19 cellular contexts compared by ENCODE assay signal in the genomic region with DNA sequence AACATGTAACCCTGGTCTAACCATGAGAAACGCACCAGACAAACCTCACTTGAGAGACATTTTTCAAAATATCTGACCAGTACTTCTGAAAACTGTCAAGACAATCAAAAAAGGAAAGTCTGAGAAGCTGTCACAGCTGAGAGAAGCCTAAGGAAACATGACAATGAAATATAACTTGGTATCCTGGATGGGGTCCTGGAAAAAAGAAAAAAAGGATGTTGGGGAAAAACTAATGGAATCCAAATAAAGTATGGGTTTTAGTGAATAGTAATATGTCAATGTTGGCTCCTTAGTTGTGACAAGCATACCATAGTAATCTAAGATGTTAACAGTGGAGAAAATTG. TPM values are rescaled to one million over a fixed set of nuclear protein-coding genes. Genes with fewer than 3 reads are reported as not detected.
DNase-seq lines count a peak whose midpoint lies in the region; ATAC-seq, FAIRE-seq and TF ChIP-seq lines count a peak whose summit lies in the region.
"Had no signal": no experiment of that assay in that cellular context is flagged by ENCODE, and none has a peak within 500 bp of the region (broad histone marks: within the 10 kb centered on the region; RNA-seq: fewer than 3 reads in every experiment).

No MANE protein-coding gene starts in this region.

- peak overlapping the region; percentile 75 to 91 (median 88) for H3K27ac ChIP-seq in adrenal gland
- H3K27ac ChIP-seq in left lung = peak overlapping the region; percentile 80 to 89
- H3K27ac ChIP-seq in thoracic aorta = peak overlapping the region; percentile 6 to 67

- peaks cover 19% of the 10 kb centered on the region for H3K4me1 Mint-ChIP-seq in T-helper 2 cell treated with Interferon-gamma antibody and Interleukin-4, amounts not matched to agents 5 μg/mL and 100 μg/mL, for 36 hours (ENCODE audit: low read depth)
- H3K4me1 Mint-ChIP-seq in WTC11 = peaks cover 5% of the 10 kb centered on the region
- H3K4me1 Mint-ChIP-seq: IgD-negative memory B cell had no signal

- no peak for TF ChIP-seq POLR2A in adrenal gland (IDR thresholded peaks at IDR 0.05)
- no peak for TF ChIP-seq POLR2A in GM12891 (IDR thresholded peaks at IDR 0.05; ENCODE audit: low read depth, low read length)

- H3K9me3 Mint-ChIP-seq in T-helper 2 cell treated with Interferon-gamma antibody and Interleukin-4, amounts not matched to agents 5 μg/mL and 100 μg/mL, for 36 hours = no peaks in the 10 kb centered on the region
- H3K9me3 Mint-ChIP-seq in WTC11 = no peaks in the 10 kb centered on the region
- H3K9me3 Mint-ChIP-seq: activated T-cell treated with anti-CD3 and anti-CD28 coated beads, Interleukin-2, amount 50 U/mL, for 4 hours had no signal

- H3K9me3 ChIP-seq in adrenal gland (replicated peaks in 1 of 3) = no peaks in the 10 kb centered on the region
- H3K9me3 ChIP-seq in left lung = no peaks in the 10 kb centered on the region
- no peaks in the 10 kb centered on the region for H3K9me3 ChIP-seq in thoracic aorta
- H3K9me3 ChIP-seq: mucosa of descending colon had no signal

- ATAC-seq in left lung = no peak
- ATAC-seq in thoracic aorta (ENCODE audit: insufficient number of reproducible peaks, low FRiP score, low read depth) = no peak
- ATAC-seq in WTC11 = no peak

- H3K27me3 ChIP-seq in adrenal gland (no peaks in the 10 kb centered on the region), left lung (no peaks in the 10 kb centered on the region), thoracic aorta (replicated peaks; ENCODE audit: insufficient read depth) (no peaks in the 10 kb centered on the region)

- no peak for DNase-seq in T-helper 2 cell treated with Interferon-gamma antibody and Interleukin-4, amounts not matched to agents 5 μg/mL and 100 μg/mL, for 36 hours (ENCODE audit: low spot score)
- DNase-seq in T-helper 2 cell (no peak), adrenal gland (no peak), left lung (no peak), thoracic aorta (ENCODE audit: low spot score) (no peak), WTC11 (ENCODE audit: low spot score) (no peak), islet precursor cell (no peak), GM12891 (ENCODE audit: insufficient read length, low spot score) (no peak)
- DNase-seq: 8988T; activated T-cell treated with anti-CD3 and anti-CD28 coated beads, Interleukin-2, amount 50 U/mL, for 4 hours; anterior cingulate cortex; DMS 273 treated with DMSO at 0.1 percent for 48 hours; effector memory CD4-positive, alpha-beta T cell; mucosa of descending colon; NCI-H1694 treated with DMSO at 0.1 percent for 48 hours; SIG-M5 had no signal

- WGBS in adrenal gland, 4 donors = 48 to 62% (median 54%) methylated on average over 1 of the region's 1 CpG

- peak overlapping the region; percentile 85 for H3K27ac Mint-ChIP-seq in T-helper 2 cell treated with Interferon-gamma antibody and Interleukin-4, amounts not matched to agents 5 μg/mL and 100 μg/mL, for 36 hours
- H3K27ac Mint-ChIP-seq in WTC11 = no peak overlapping the region

- intact Hi-C loops in adrenal gland (cut with DNase I) = loop anchor here in 1 of 2 donors (10.0 kb wide), 2 partner anchors 48 to 72 kb away; no protein-coding TSS in a partner anchor
- intact Hi-C loops in left lung (cut with DNase I) = no loop called here

- FAIRE-seq in GM12891 (lab: Jason Lieb, UNC) = no peak
- FAIRE-seq: H1 had no signal

- H3K4me3 Mint-ChIP-seq in T-helper 2 cell treated with Interferon-gamma antibody and Interleukin-4, amounts not matched to agents 5 μg/mL and 100 μg/mL, for 36 hours = peak overlapping the region; percentile 59
- no peak overlapping the region for H3K4me3 Mint-ChIP-seq in WTC11
- H3K4me3 Mint-ChIP-seq: activated T-cell treated with anti-CD3 and anti-CD28 coated beads, Interleukin-2, amount 50 U/mL, for 4 hours; IgD-negative memory B cell had no signal

- H3K36me3 ChIP-seq in adrenal gland (replicated peaks in 1 of 2) = no peaks in the 10 kb centered on the region
- no peaks in the 10 kb centered on the region for H3K36me3 ChIP-seq in left lung
- no peaks in the 10 kb centered on the region for H3K36me3 ChIP-seq in thoracic aorta

- CTCF ChIA-PET in WTC11 (lab: Charles Lee) = no interaction called here

- POLR2A ChIA-PET in WTC11 (lab: Charles Lee) = no interaction called here

- H3K27me3 Mint-ChIP-seq in T-helper 2 cell treated with Interferon-gamma antibody and Interleukin-4, amounts not matched to agents 5 μg/mL and 100 μg/mL, for 36 hours (ENCODE audit: low read depth) = no peaks in the 10 kb centered on the region
- H3K27me3 Mint-ChIP-seq in WTC11 (ENCODE audit: low read depth) = no peaks in the 10 kb centered on the region

- peak overlapping the region in 1 of 4 donors; percentile 49 for H3K4me3 ChIP-seq in adrenal gland
- H3K4me3 ChIP-seq in left lung = no peak overlapping the region
- peak overlapping the region; percentile 64 for H3K4me3 ChIP-seq in thoracic aorta
- H3K4me3 ChIP-seq: mucosa of descending colon had no signal

- H3K4me1 ChIP-seq in adrenal gland (replicated peaks in 1 of 2) (peaks cover 13 to 31% of the 10 kb centered on the region in 2 donors), left lung (peaks cover 0 to 8% of the 10 kb centered on the region in 2 donors), thoracic aorta (ENCODE audit: control insufficient read depth in 1 of 2, low read depth in 2 of 2) (peaks cover 3 to 6% of the 10 kb centered on the region in 2 donors)

- H3K36me3 Mint-ChIP-seq in T-helper 2 cell treated with Interferon-gamma antibody and Interleukin-4, amounts not matched to agents 5 μg/mL and 100 μg/mL, for 36 hours (ENCODE audit: low read depth) = no peaks in the 10 kb centered on the region
- H3K36me3 Mint-ChIP-seq in WTC11 = no peaks in the 10 kb centered on the region
- H3K36me3 Mint-ChIP-seq: IgD-negative memory B cell had no signal

- no peak for TF ChIP-seq CTCF in adrenal gland (IDR thresholded peaks at IDR 0.05)
- TF ChIP-seq CTCF in left lung (IDR thresholded peaks at IDR 0.05) = no peak
- TF ChIP-seq CTCF in thoracic aorta (IDR thresholded peaks at IDR 0.05) = no peak
- TF ChIP-seq CTCF in WTC11 (IDR thresholded peaks at IDR 0.05) = no peak

TF ChIP-seq in WTC11, 78 proteins besides CTCF, POLR2A, EP300 and RAD21 (continues in another document):
- TF ChIP-seq, protein P1, sequence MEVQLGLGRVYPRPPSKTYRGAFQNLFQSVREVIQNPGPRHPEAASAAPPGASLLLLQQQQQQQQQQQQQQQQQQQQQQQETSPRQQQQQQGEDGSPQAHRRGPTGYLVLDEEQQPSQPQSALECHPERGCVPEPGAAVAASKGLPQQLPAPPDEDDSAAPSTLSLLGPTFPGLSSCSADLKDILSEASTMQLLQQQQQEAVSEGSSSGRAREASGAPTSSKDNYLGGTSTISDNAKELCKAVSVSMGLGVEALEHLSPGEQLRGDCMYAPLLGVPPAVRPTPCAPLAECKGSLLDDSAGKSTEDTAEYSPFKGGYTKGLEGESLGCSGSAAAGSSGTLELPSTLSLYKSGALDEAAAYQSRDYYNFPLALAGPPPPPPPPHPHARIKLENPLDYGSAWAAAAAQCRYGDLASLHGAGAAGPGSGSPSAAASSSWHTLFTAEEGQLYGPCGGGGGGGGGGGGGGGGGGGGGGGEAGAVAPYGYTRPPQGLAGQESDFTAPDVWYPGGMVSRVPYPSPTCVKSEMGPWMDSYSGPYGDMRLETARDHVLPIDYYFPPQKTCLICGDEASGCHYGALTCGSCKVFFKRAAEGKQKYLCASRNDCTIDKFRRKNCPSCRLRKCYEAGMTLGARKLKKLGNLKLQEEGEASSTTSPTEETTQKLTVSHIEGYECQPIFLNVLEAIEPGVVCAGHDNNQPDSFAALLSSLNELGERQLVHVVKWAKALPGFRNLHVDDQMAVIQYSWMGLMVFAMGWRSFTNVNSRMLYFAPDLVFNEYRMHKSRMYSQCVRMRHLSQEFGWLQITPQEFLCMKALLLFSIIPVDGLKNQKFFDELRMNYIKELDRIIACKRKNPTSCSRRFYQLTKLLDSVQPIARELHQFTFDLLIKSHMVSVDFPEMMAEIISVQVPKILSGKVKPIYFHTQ (CRISPR knock-in tag; IDR thresholded peaks at IDR 0.05) = no peak

TF ChIP-seq in GM12891, 5 proteins besides CTCF, POLR2A, EP300 and RAD21:
- no peak for TF ChIP-seq PAX5 (IDR thresholded peaks at IDR 0.05; ENCODE audit: insufficient read depth, low read length, severe bottlenecking)
- no peak for TF ChIP-seq SPI1 (IDR thresholded peaks at IDR 0.05; ENCODE audit: low read depth, low read length)
- no peak for TF ChIP-seq TAF1 (IDR thresholded peaks at IDR 0.05; ENCODE audit: low read depth, low read length)
- no peak for TF ChIP-seq POU2F2 (IDR thresholded peaks at IDR 0.05; ENCODE audit: low read depth, low read length)
- no peak for TF ChIP-seq POLR2AphosphoS5 (IDR thresholded peaks at IDR 0.05; ENCODE audit: low read depth, low read length)

RNA-seq across cellular contexts. Expression of a gene that starts 9.3 kb away (rescaled TPM):
- total RNA-seq in adrenal gland (under 1 TPM in 5 of 8 donors, not detected in 3; 0.08 to 0.43 (median 0.25) TPM), left lung (under 1 TPM; 0.09 to 0.18 TPM), thoracic aorta (1 to 10 TPM in 1 of 2 donors, under 1 TPM in 1; 0.35 to 8.8 TPM), WTC11 (2021) (0.09 to 0.26 TPM (median 0.14 TPM) in 3 replicates)
- polyA plus RNA-seq in adrenal gland = under 1 TPM in 1 of 3 donors, not detected in 2; 0.22 TPM
- polyA plus RNA-seq in GM12891 (2012; ENCODE audit: low read depth, missing spikeins) = not detected
- total RNA-seq: activated T-cell treated with anti-CD3 and anti-CD28 coated beads, Interleukin-2, amount 50 U/mL, for 4 hours had no signal
- polyA plus RNA-seq: H1, IgD-negative memory B cell, right cardiac atrium had no signal

RNA-seq across cellular contexts. Expression of a gene that starts 37.3 kb away (rescaled TPM):
- total RNA-seq in adrenal gland (100 to 1,000 TPM; 324 to 894 (median 436) TPM), left lung (100 to 1,000 TPM; 197 to 214 TPM), thoracic aorta (100 to 1,000 TPM; 171 to 195 TPM), WTC11 (2021) (137 to 142 TPM (median 137 TPM) in 3 replicates)
- polyA plus RNA-seq in adrenal gland = 100 to 1,000 TPM in 2 of 3 donors, 10 to 100 TPM in 1; 71.3 to 900 (median 120) TPM
- 95.5 TPM for polyA plus RNA-seq in GM12891 (2012; ENCODE audit: low read depth, missing spikeins)

Comparison
In these comparisons a context has a peak if more than half of its experiments do, and no peak if none do; other contexts are left out.
1. H3K27ac ChIP-seq: peak in every context shown above with its lines; median percentile 88 in adrenal gland; 84 in left lung; 36 in thoracic aorta.